In the genomic region with DNA sequence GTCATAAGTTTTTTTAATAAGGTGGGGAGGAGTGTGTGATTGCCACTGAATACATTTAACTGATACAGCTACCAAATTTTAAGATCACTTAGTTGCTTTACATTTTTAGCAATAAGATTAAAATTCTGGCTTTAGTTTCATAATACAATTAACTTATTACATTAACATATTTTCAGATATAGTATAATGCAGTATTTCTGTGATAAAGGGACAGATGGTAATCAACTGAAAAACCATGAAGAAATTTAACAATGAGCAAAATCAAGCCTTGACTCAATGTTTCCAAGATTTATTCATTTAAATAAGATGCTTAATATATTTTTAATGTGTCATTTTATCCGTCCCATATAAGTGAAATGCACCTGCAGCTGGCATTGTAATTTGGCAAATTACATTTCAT, we compare ENCODE assay signal across 1 cellular context.
TF ChIP-seq lines count a peak whose summit lies in the region.

No MANE protein-coding gene starts in this region.

TF ChIP-seq in GM23338, 12 proteins besides CTCF, POLR2A, EP300 and RAD21:
- TF ChIP-seq, protein P1, sequence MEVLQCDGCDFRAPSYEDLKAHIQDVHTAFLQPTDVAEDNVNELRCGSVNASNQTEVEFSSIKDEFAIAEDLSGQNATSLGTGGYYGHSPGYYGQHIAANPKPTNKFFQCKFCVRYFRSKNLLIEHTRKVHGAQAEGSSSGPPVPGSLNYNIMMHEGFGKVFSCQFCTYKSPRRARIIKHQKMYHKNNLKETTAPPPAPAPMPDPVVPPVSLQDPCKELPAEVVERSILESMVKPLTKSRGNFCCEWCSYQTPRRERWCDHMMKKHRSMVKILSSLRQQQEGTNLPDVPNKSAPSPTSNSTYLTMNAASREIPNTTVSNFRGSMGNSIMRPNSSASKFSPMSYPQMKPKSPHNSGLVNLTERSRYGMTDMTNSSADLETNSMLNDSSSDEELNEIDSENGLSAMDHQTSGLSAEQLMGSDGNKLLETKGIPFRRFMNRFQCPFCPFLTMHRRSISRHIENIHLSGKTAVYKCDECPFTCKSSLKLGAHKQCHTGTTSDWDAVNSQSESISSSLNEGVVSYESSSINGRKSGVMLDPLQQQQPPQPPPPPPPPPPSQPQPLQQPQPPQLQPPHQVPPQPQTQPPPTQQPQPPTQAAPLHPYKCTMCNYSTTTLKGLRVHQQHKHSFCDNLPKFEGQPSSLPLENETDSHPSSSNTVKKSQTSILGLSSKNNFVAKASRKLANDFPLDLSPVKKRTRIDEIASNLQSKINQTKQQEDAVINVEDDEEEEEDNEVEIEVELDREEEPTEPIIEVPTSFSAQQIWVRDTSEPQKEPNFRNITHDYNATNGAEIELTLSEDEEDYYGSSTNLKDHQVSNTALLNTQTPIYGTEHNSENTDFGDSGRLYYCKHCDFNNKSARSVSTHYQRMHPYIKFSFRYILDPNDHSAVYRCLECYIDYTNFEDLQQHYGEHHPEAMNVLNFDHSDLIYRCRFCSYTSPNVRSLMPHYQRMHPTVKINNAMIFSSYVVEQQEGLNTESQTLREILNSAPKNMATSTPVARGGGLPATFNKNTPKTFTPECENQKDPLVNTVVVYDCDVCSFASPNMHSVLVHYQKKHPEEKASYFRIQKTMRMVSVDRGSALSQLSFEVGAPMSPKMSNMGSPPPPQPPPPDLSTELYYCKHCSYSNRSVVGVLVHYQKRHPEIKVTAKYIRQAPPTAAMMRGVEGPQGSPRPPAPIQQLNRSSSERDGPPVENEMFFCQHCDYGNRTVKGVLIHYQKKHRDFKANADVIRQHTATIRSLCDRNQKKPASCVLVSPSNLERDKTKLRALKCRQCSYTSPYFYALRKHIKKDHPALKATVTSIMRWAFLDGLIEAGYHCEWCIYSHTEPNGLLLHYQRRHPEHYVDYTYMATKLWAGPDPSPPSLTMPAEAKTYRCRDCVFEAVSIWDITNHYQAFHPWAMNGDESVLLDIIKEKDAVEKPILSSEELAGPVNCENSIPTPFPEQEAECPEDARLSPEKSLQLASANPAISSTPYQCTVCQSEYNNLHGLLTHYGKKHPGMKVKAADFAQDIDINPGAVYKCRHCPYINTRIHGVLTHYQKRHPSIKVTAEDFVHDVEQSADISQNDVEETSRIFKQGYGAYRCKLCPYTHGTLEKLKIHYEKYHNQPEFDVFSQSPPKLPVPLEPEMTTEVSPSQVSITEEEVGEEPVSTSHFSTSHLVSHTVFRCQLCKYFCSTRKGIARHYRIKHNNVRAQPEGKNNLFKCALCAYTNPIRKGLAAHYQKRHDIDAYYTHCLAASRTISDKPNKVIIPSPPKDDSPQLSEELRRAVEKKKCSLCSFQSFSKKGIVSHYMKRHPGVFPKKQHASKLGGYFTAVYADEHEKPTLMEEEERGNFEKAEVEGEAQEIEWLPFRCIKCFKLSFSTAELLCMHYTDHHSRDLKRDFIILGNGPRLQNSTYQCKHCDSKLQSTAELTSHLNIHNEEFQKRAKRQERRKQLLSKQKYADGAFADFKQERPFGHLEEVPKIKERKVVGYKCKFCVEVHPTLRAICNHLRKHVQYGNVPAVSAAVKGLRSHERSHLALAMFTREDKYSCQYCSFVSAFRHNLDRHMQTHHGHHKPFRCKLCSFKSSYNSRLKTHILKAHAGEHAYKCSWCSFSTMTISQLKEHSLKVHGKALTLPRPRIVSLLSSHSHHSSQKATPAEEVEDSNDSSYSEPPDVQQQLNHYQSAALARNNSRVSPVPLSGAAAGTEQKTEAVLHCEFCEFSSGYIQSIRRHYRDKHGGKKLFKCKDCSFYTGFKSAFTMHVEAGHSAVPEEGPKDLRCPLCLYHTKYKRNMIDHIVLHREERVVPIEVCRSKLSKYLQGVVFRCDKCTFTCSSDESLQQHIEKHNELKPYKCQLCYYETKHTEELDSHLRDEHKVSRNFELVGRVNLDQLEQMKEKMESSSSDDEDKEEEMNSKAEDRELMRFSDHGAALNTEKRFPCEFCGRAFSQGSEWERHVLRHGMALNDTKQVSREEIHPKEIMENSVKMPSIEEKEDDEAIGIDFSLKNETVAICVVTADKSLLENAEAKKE (CRISPR knock-in tag; IDR thresholded peaks at IDR 0.05): no peak
- TF ChIP-seq POLR2AphosphoS5 (IDR thresholded peaks at IDR 0.05; ENCODE audit: low read depth) (no peak), STAT1 (IDR thresholded peaks at IDR 0.05; ENCODE audit: unreplicated experiment) (no peak), ZNF331 (CRISPR knock-in tag; IDR thresholded peaks at IDR 0.05; ENCODE audit: low read depth) (no peak), CREB1 (CRISPR knock-in tag; IDR thresholded peaks at IDR 0.05; ENCODE audit: low read depth) (no peak), JUNB (IDR thresholded peaks at IDR 0.05; ENCODE audit: unreplicated experiment) (no peak), EZH2phosphoT487 (IDR thresholded peaks at IDR 0.05; ENCODE audit: unreplicated experiment) (no peak)
